33 cellular contexts compared by ENCODE assay signal in the genomic region with DNA sequence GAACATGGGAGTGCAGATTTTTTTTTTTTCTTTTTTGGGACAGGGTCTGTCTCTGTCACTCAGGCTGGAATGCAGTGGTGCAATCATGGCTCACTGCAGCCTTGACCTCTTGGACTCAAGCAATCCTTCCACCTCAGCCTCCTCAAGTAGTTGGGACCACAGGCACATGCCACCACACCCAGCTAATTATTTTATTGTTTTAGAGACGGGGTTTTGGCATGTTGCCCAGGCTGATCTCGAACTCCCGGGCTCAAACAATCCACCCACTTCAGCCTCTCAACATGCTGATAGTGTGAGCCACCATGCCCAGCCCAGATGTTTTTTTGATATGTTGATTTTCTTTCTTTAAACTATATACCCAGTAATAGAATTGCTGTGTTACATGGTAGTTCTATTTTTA. TPM values are rescaled to one million over a fixed set of nuclear protein-coding genes. Genes with fewer than 3 reads are reported as not detected.
DNase-seq lines count a peak whose midpoint lies in the region; ATAC-seq and TF ChIP-seq lines count a peak whose summit lies in the region.
"Had no signal": no experiment of that assay in that cellular context is flagged by ENCODE, and none has a peak within 500 bp of the region (broad histone marks: within the 10 kb centered on the region; RNA-seq: fewer than 3 reads in every experiment).

No MANE protein-coding gene starts in this region.

- H3K9me3 Mint-ChIP-seq in CD14-positive monocyte = peaks cover 0 to 11% (median 5%) of the 10 kb centered on the region in 7 donors

- TF ChIP-seq CTCF in heart left ventricle (IDR thresholded peaks at IDR 0.05) (no peak), right atrium auricular region (IDR thresholded peaks at IDR 0.05) (no peak), fibroblast of mammary gland (conservative IDR thresholded peaks at IDR 0.05; ENCODE audit: control insufficient read depth, insufficient read depth, low read depth, low read length) (no peak), transverse colon (IDR thresholded peaks at IDR 0.05) (no peak), CD14-positive monocyte (IDR thresholded peaks at IDR 0.05) (no peak)

- no peak for TF ChIP-seq EP300 in transverse colon (IDR thresholded peaks at IDR 0.05; ENCODE audit: low read depth)

- no peak overlapping the region for H3K4me3 Mint-ChIP-seq in CD14-positive monocyte
- H3K4me3 Mint-ChIP-seq: CD4-positive, CD25-positive, alpha-beta regulatory T cell; nephron progenitor cell; stimulated activated naive B cell treated with anti-CD40 and anti-IgM and Interleukin-4, amounts not matched to agents 10 μg/mL and 1 μg/mL and 100 μg/mL, for 72 hours had no signal

- 13 to 18% (median 15%) methylated on average over 3 of the region's 3 CpGs for WGBS in heart left ventricle, 4 donors
- WGBS in transverse colon (ENCODE audit: low coverage in 1 of 2), 2 donors = 33 to 70% methylated on average over 3 of the region's 3 CpGs

- in situ Hi-C loops in transverse colon (cut with MboI; ENCODE audit: low pct_ligation_motif_present in 1 of 4, low pct_unique_long_range_greater_than_20kb in 1 of 4, low sequenced_read_pairs in 3 of 4) = no loop called here

- H3K36me3 ChIP-seq in heart left ventricle (no peaks in the 10 kb centered on the region), right atrium auricular region (no peaks in the 10 kb centered on the region), transverse colon (no peaks in the 10 kb centered on the region)
- H3K36me3 ChIP-seq: gastrocnemius medialis, tibial artery had no signal

- H3K4me1 ChIP-seq in heart left ventricle (no peaks in the 10 kb centered on the region), right atrium auricular region (no peaks in the 10 kb centered on the region), transverse colon (peaks cover 0 to 5% (median 0%) of the 10 kb centered on the region in 4 donors)
- H3K4me1 ChIP-seq: gastrocnemius medialis, tibial artery had no signal

- peaks cover 3% of the 10 kb centered on the region in 3 donors for H3K27me3 Mint-ChIP-seq in CD14-positive monocyte (ENCODE audit: low read depth in 3 of 3)

- H3K9me3 ChIP-seq in heart left ventricle (peaks cover 0 to 15% (median 0%) of the 10 kb centered on the region in 12 donors), right atrium auricular region (no peaks in the 10 kb centered on the region), transverse colon (no peaks in the 10 kb centered on the region)
- H3K9me3 ChIP-seq: tibial artery had no signal

- H3K4me3 ChIP-seq in heart left ventricle = no peak overlapping the region
- H3K4me3 ChIP-seq in right atrium auricular region = no peak overlapping the region
- no peak overlapping the region for H3K4me3 ChIP-seq in fibroblast of mammary gland (ENCODE audit: control insufficient read depth, low read depth, low read length)
- H3K4me3 ChIP-seq in transverse colon = no peak overlapping the region
- H3K4me3 ChIP-seq: gastrocnemius medialis, GM23248, tibial artery had no signal

- H3K36me3 Mint-ChIP-seq in CD14-positive monocyte = no peaks in the 10 kb centered on the region
- H3K36me3 Mint-ChIP-seq: CD4-positive, CD25-positive, alpha-beta regulatory T cell had no signal

- DNase-seq in heart left ventricle (peak in 3 of 5 donors; percentile 25 to 37 (median 30)), right atrium auricular region (ENCODE audit: low spot score) (no peak), NCI-H2171 (lab: John Stamatoyannopoulos, UW) (peak; percentile 2), fibroblast of mammary gland (ENCODE audit: low read depth) (peak; percentile 7), transverse colon (peak; percentile 86), CD14-positive monocyte (ENCODE audit: low spot score) (no peak), T1000 (lab: John Stamatoyannopoulos, UW) (no peak)
- DNase-seq in stimulated activated naive CD4-positive, alpha-beta T cell (lab: John Stamatoyannopoulos, UW) = no peak
- DNase-seq: activated CD4-positive, alpha-beta T cell treated with anti-CD3 and anti-CD28 coated beads, Interleukin-2, amount 50 U/mL, for 1 hour; activated CD8-positive, alpha-beta memory T cell treated with anti-CD3 and anti-CD28 coated beads, Interleukin-2, amount 50 U/mL, for 48 hours; activated gamma-delta T cell; CD4-positive, CD25-positive, alpha-beta regulatory T cell; DMS53; gastrocnemius medialis; GM23248; KG1; kidney; NCI-H1092 treated with DMSO at 0.1 percent for 48 hours; NCI-H748 treated with DMSO at 0.1 percent for 48 hours; nephron progenitor cell; SIG-M5; stimulated activated CD4-positive, alpha-beta T cell treated with anti-CD3 and anti-CD28 coated beads, Interleukin-2, amount 100 ng/mL, for 24 hours; stimulated activated naive B cell treated with anti-CD40 and anti-IgM and Interleukin-4, amounts not matched to agents 10 μg/mL and 1 μg/mL and 100 μg/mL, for 72 hours; T-helper 1 cell; tibial artery had no signal

- intact Hi-C loops in heart left ventricle (cut with DNase I) = no loop called here
- intact Hi-C loops in transverse colon (cut with DNase I; ENCODE audit: low total_unique reads) = no loop called here
- intact Hi-C loops in CD14-positive monocyte (cut with micrococcal nuclease) = no loop called here

- TF ChIP-seq POLR2A in heart left ventricle (IDR thresholded peaks at IDR 0.05) (no peak), transverse colon (IDR thresholded peaks at IDR 0.05) (no peak)

- no peak overlapping the region for H3K27ac Mint-ChIP-seq in CD14-positive monocyte
- H3K27ac Mint-ChIP-seq: CD4-positive, CD25-positive, alpha-beta regulatory T cell; nephron progenitor cell; stimulated activated naive B cell treated with anti-CD40 and anti-IgM and Interleukin-4, amounts not matched to agents 10 μg/mL and 1 μg/mL and 100 μg/mL, for 72 hours had no signal

- H3K27ac ChIP-seq in heart left ventricle = no peak overlapping the region
- H3K27ac ChIP-seq in right atrium auricular region = no peak overlapping the region
- peak overlapping the region in 3 of 4 donors; percentile 38 to 61 (median 49) for H3K27ac ChIP-seq in transverse colon
- H3K27ac ChIP-seq: gastrocnemius medialis, GM23248, tibial artery had no signal

- H3K27me3 ChIP-seq in heart left ventricle (no peaks in the 10 kb centered on the region), right atrium auricular region (no peaks in the 10 kb centered on the region), transverse colon (no peaks in the 10 kb centered on the region)
- H3K27me3 ChIP-seq: gastrocnemius medialis, tibial artery had no signal

- H3K4me1 Mint-ChIP-seq in CD14-positive monocyte = no peaks in the 10 kb centered on the region
- H3K4me1 Mint-ChIP-seq: CD4-positive, CD25-positive, alpha-beta regulatory T cell; nephron progenitor cell; stimulated activated naive B cell treated with anti-CD40 and anti-IgM and Interleukin-4, amounts not matched to agents 10 μg/mL and 1 μg/mL and 100 μg/mL, for 72 hours had no signal

- ATAC-seq in heart left ventricle = peak in 2 of 4 donors; percentile 31 to 44
- ATAC-seq: gastrocnemius medialis; stimulated activated naive B cell treated with anti-CD40 and anti-IgM and Interleukin-4, amounts not matched to agents 10 μg/mL and 1 μg/mL and 100 μg/mL, for 72 hours had no signal

RNA-seq across cellular contexts. Expression of gene RGSL1, which starts 57.7 kb away (rescaled TPM):
- not detected for total RNA-seq in heart left ventricle
- not detected for polyA plus RNA-seq in heart left ventricle
- not detected for total RNA-seq in right atrium auricular region
- total RNA-seq in transverse colon = not detected
- not detected for polyA plus RNA-seq in CD14-positive monocyte
- total RNA-seq: bronchial epithelial cell; CD4-positive, CD25-positive, alpha-beta regulatory T cell; dermis microvascular lymphatic vessel endothelial cell; epithelial cell of proximal tubule; gastrocnemius medialis; GM23248; kidney; mesenteric fat pad; OCI-LY7; posterior vena cava; skeletal muscle tissue had no signal
- polyA plus RNA-seq: adipose tissue; CD4-positive, CD25-positive, alpha-beta regulatory T cell; GM23248 had no signal

Comparison
In these comparisons a context has a peak if more than half of its experiments do, and no peak if none do; other contexts are left out.
1. DNase-seq: peak in heart left ventricle (3 of 5), NCI-H2171 (single experiment), fibroblast of mammary gland (single experiment) and transverse colon (single experiment); none in right atrium auricular region (single experiment), CD14-positive monocyte (single experiment), T1000 (single experiment) and stimulated activated naive CD4-positive, alpha-beta T cell (0 of 6).
2. H3K27ac ChIP-seq: peak in transverse colon (3 of 4); none in heart left ventricle (0 of 12) and right atrium auricular region (0 of 2).